Comparison of ENCODE assay signal across 9 cellular contexts in genomic region chr11:60899021-60899936, GRCh38. TPM values are rescaled to one million over a fixed set of nuclear protein-coding genes. Genes with fewer than 3 reads are reported as not detected.
DNase-seq lines count a peak whose midpoint lies in the region; ATAC-seq and TF ChIP-seq lines count a peak whose summit lies in the region.
"Had no signal": no experiment of that assay in that cellular context is flagged by ENCODE, and none has a peak within 500 bp of the region (broad histone marks: within the 10 kb centered on the region; RNA-seq: fewer than 3 reads in every experiment).

No MANE protein-coding gene starts in this region.

- peaks cover 15% of the 10 kb centered on the region for H3K79me2 ChIP-seq in OCI-LY7 (ENCODE audit: insufficient read depth, low read depth, low read length)

- no peak overlapping the region for H2AFZ ChIP-seq in OCI-LY7 (ENCODE audit: low read length)

- H3K4me1 ChIP-seq in OCI-LY7 (ENCODE audit: insufficient read depth, low read length, poor library complexity, severe bottlenecking): peaks cover 2% of the 10 kb centered on the region
- peaks cover 0 to 6% of the 10 kb centered on the region in 2 donors for H3K4me1 ChIP-seq in thyroid gland

- intact Hi-C loops in OCI-LY7 (cut with micrococcal nuclease; ENCODE audit: unreplicated experiment) (loop anchor here (1.0 to 10.0 kb wide), 2 partner anchors 56 to 68 kb away; partner anchors contain the start of gene SLC15A3), thyroid gland (cut with DNase I) (loop anchor here (5.0 kb wide), 1 partner anchor 72 kb away; no protein-coding TSS in a partner anchor)

- WGBS in thyroid gland, 2 donors: 61% methylated on average over 11 to 12 of the region's 12 CpGs

- ATAC-seq in GM21367 (IDR thresholded peaks at IDR 0.05; ENCODE audit: unreplicated experiment): no peak

- no peak for TF ChIP-seq POLR2A in thyroid gland (IDR thresholded peaks at IDR 0.05)

- TF ChIP-seq CTCF in OCI-LY7 (conservative IDR thresholded peaks at IDR 0.05; ENCODE audit: low read length) (peak; percentile 99), cardiac fibroblast (IDR thresholded peaks at IDR 0.05; ENCODE audit: low read depth, low read length) (peak; percentile 96), thyroid gland (IDR thresholded peaks at IDR 0.05) (peak; percentile 79 to 94 (median 87))

- H3K27ac ChIP-seq in OCI-LY7 (ENCODE audit: low read depth, low read length, poor library complexity, severe bottlenecking) (no peak overlapping the region), thyroid gland (no peak overlapping the region)

- H3K36me3 ChIP-seq in OCI-LY7 (ENCODE audit: insufficient read depth, low read length) (peaks cover 99% of the 10 kb centered on the region), thyroid gland (peaks cover 76 to 86% of the 10 kb centered on the region in 2 donors)

- no peak overlapping the region for H3K4me2 ChIP-seq in OCI-LY7 (ENCODE audit: low read length)

- H3K4me3 ChIP-seq in OCI-LY7 (ENCODE audit: low read depth, low read length, poor library complexity, severe bottlenecking) (no peak overlapping the region), cardiac fibroblast (replicated peaks in 1 of 2; ENCODE audit: low read depth in 2 of 2, low read length in 2 of 2) (no peak overlapping the region), thyroid gland (replicated peaks in 1 of 3) (no peak overlapping the region)

- CTCF ChIA-PET in HEK293T (lab: Yijun Ruan, JAX) (interaction anchor here (0.6 to 1.6 kb wide), 14 partner anchors 8 to 297 kb away, joined by 3 to 23 read pairs (median 3); partner anchors contain the start of gene TMEM109), OCI-LY7 (lab: Charles Lee; ENCODE audit: unreplicated experiment) (interaction anchor here (0.5 to 2.0 kb wide), 7 partner anchors 12 to 219 kb away, joined by 3 to 12 read pairs (median 4); partner anchors contain the start of genes TMEM109 and TMEM132A)

- DNase-seq in SIG-M5 treated with dmso at 0.1 percent for 504 hours (lab: John Stamatoyannopoulos, UW; ENCODE audit: unreplicated experiment): peak; percentile 43
- DNase-seq in SIG-M5 (lab: John Stamatoyannopoulos, UW): no peak
- peak; percentile 71 for DNase-seq in HEK293T (ENCODE audit: extremely low spot score)
- DNase-seq in OCI-LY7 (ENCODE audit: low spot score): peak; percentile 51
- peak; percentile 82 for DNase-seq in cardiac fibroblast (ENCODE audit: low read depth in 2 of 2)
- peak; percentile 79 for DNase-seq in left kidney (ENCODE audit: low read depth, low spot score)
- peak; percentile 24 for DNase-seq in thyroid gland

- no TSS peak for BruUV-seq in OCI-LY7 (replicated peaks; lab: Mats Ljungman, UMichigan)

- POLR2A ChIA-PET in HEK293T (lab: Yijun Ruan, JAX): interaction anchor here (1.5 kb wide), 1 partner anchor 15 kb away, joined by 3 read pairs; the partner anchor contains the start of gene TMEM109
- POLR2A ChIA-PET in OCI-LY7 (lab: Charles Lee): no interaction called here

- peaks cover 12% of the 10 kb centered on the region for H4K20me1 ChIP-seq in OCI-LY7 (ENCODE audit: insufficient read depth, low read length)

- no peaks in the 10 kb centered on the region for H3K27me3 ChIP-seq in thyroid gland

- H3K9me3 ChIP-seq in OCI-LY7 (ENCODE audit: low read length) (no peaks in the 10 kb centered on the region), thyroid gland (no peaks in the 10 kb centered on the region)

- H3K9me2 ChIP-seq in OCI-LY7 (ENCODE audit: insufficient read depth, low read length): no peaks in the 10 kb centered on the region

TF ChIP-seq in HEK293T, 16 proteins besides CTCF, POLR2A, EP300 and RAD21:
- TF ChIP-seq ARNT (IDR thresholded peaks at IDR 0.05): no peak
- no peak for TF ChIP-seq SUZ12 (IDR thresholded peaks at IDR 0.05)
- no peak for TF ChIP-seq SP1 (IDR thresholded peaks at IDR 0.05)
- TF ChIP-seq CTBP1 (IDR thresholded peaks at IDR 0.05; ENCODE audit: borderline replicate concordance): no peak
- no peak for TF ChIP-seq L3MBTL2 (conservative IDR thresholded peaks at IDR 0.05)
- no peak for TF ChIP-seq LEF1 (IDR thresholded peaks at IDR 0.05; ENCODE audit: borderline replicate concordance)
- no peak for TF ChIP-seq BHLHE40 (IDR thresholded peaks at IDR 0.05; ENCODE audit: borderline replicate concordance)
- TF ChIP-seq, protein P1, sequence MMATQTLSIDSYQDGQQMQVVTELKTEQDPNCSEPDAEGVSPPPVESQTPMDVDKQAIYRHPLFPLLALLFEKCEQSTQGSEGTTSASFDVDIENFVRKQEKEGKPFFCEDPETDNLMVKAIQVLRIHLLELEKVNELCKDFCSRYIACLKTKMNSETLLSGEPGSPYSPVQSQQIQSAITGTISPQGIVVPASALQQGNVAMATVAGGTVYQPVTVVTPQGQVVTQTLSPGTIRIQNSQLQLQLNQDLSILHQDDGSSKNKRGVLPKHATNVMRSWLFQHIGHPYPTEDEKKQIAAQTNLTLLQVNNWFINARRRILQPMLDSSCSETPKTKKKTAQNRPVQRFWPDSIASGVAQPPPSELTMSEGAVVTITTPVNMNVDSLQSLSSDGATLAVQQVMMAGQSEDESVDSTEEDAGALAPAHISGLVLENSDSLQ (IDR thresholded peaks at IDR 0.05): no peak
- TF ChIP-seq ZNF384 (IDR thresholded peaks at IDR 0.05): no peak
- no peak for TF ChIP-seq FOXM1 (IDR thresholded peaks at IDR 0.05; ENCODE audit: borderline replicate concordance)
- no peak for TF ChIP-seq ELF4 (IDR thresholded peaks at IDR 0.05)

RNA-seq across cellular contexts. Expression of gene PRPF19, which starts 7.1 kb away (rescaled TPM):
- 95.2 and 120 TPM in 2 replicates for total RNA-seq in OCI-LY7 (2014; rRNA removed; shearing (Covaris generic))
- 135 and 153 TPM in 2 replicates for total RNA-seq in OCI-LY7 (2022)
- total RNA-seq in thyroid gland: 10 to 100 TPM; 38.0 to 94.4 (median 71.5) TPM

RNA-seq across cellular contexts. Expression of gene TMEM109, which starts 14.7 kb away (rescaled TPM):
- 57.0 and 62.4 TPM in 2 replicates for total RNA-seq in OCI-LY7 (2014; rRNA removed; shearing (Covaris generic))
- total RNA-seq in OCI-LY7 (2022) (67.8 and 68.6 TPM in 2 replicates), thyroid gland (100 to 1,000 TPM in 2 of 4 donors, 10 to 100 TPM in 2; 61.9 to 105 (median 96.0) TPM)

RNA-seq across cellular contexts. Expression of gene TMEM132A, which starts 25.0 kb away (rescaled TPM):
- 5.0 and 8.9 TPM in 2 replicates for total RNA-seq in OCI-LY7 (2014; rRNA removed; shearing (Covaris generic))
- 5.5 and 7.5 TPM in 2 replicates for total RNA-seq in OCI-LY7 (2022)
- 1 to 10 TPM; 3.3 to 8.3 (median 3.9) TPM for total RNA-seq in thyroid gland

RNA-seq across cellular contexts. Expression of gene ZP1, which starts 31.9 kb away (rescaled TPM):
- not detected in 2 replicates for total RNA-seq in OCI-LY7 (2014; rRNA removed; shearing (Covaris generic))
- not detected in 2 replicates for total RNA-seq in OCI-LY7 (2022)
- not detected for total RNA-seq in thyroid gland
- total RNA-seq: urinary bladder had no signal

RNA-seq across cellular contexts. Expression of gene PTGDR2, which starts 43.5 kb away (rescaled TPM):
- total RNA-seq in OCI-LY7 (2014; rRNA removed; shearing (Covaris generic)): 0.19 TPM in 1 of 2 replicates, not detected in the other
- total RNA-seq in OCI-LY7 (2022): not detected in 2 replicates
- total RNA-seq in thyroid gland: under 1 TPM in 1 of 4 donors, not detected in 3; 0.11 TPM
